Comparison of ENCODE assay signal across 18 cellular contexts in genomic region chr17:78344666-78345065, GRCh38. TPM values are rescaled to one million over a fixed set of nuclear protein-coding genes. Genes with fewer than 3 reads are reported as not detected.
DNase-seq lines count a peak whose midpoint lies in the region; ATAC-seq and TF ChIP-seq lines count a peak whose summit lies in the region.
"Had no signal": no experiment of that assay in that cellular context is flagged by ENCODE, and none has a peak within 500 bp of the region (broad histone marks: within the 10 kb centered on the region; RNA-seq: fewer than 3 reads in every experiment).

No MANE protein-coding gene starts in this region.

- POLR2A ChIA-PET in IMR-90 (lab: Charles Lee; ENCODE audit: unreplicated experiment), result no interaction called here

- peak overlapping the region; percentile 60; the same call in 1 of the 2 replicates for H4K91ac ChIP-seq in IMR-90 (ENCODE audit: insufficient read depth, low read depth, low read length)

- no peak overlapping the region for H3K9ac ChIP-seq in IMR-90 (ENCODE audit: low read depth, low read length)
- H3K9ac ChIP-seq: KMS-11 had no signal

- H2BK5ac ChIP-seq in IMR-90 (ENCODE audit: low read depth, low read length, poor library complexity, severe bottlenecking), result no peak overlapping the region

- H3K9me3 ChIP-seq in IMR-90 (ENCODE audit: control insufficient read depth, insufficient read depth, low read length) (no peaks in the 10 kb centered on the region), psoas muscle (no peaks in the 10 kb centered on the region)

- DNase-seq in activated T-cell treated with anti-CD3 and anti-CD28 coated beads, Interleukin-2, amount 50 U/mL, for 24 hours, result no peak
- no peak for DNase-seq in activated T-cell treated with anti-CD3 and anti-CD28 coated beads, Interleukin-2, amount 50 U/mL, for 4 hours
- DNase-seq in IMR-90 (no peak), psoas muscle (no peak), cerebellum (ENCODE audit: low spot score) (no peak)
- DNase-seq in effector memory CD8-positive, alpha-beta T cell, result no peak
- DNase-seq: COR-L47, left ventricle myocardium superior, NCI-H1092, NCI-H2171, retina, RPMI8226 had no signal

- H3K36me3 Mint-ChIP-seq in activated T-cell treated with anti-CD3 and anti-CD28 coated beads, Interleukin-2, amount 50 U/mL, for 24 hours (ENCODE audit: low read depth), result no peaks in the 10 kb centered on the region
- no peaks in the 10 kb centered on the region for H3K36me3 Mint-ChIP-seq in activated T-cell treated with anti-CD3 and anti-CD28 coated beads, Interleukin-2, amount 50 U/mL, for 4 hours (ENCODE audit: insufficient read depth)
- peaks cover 18% of the 10 kb centered on the region for H3K36me3 Mint-ChIP-seq in effector memory CD8-positive, alpha-beta T cell (ENCODE audit: insufficient read depth)
- H3K36me3 Mint-ChIP-seq: WTC11 had no signal

- no peak for TF ChIP-seq CTCF in IMR-90 (conservative IDR thresholded peaks at IDR 0.05; ENCODE audit: low read depth, low read length)
- TF ChIP-seq CTCF in psoas muscle (IDR thresholded peaks at IDR 0.05), result no peak

- H4K20me1 ChIP-seq in IMR-90 (ENCODE audit: insufficient read depth, low read length), result no peaks in the 10 kb centered on the region; the same call in 1 of the 2 replicates

- peaks cover 25% of the 10 kb centered on the region for H3K4me1 ChIP-seq in IMR-90 (ENCODE audit: control insufficient read depth, insufficient read depth, low read length)
- H3K4me1 ChIP-seq in psoas muscle, result peaks cover 63% of the 10 kb centered on the region

- 100% methylated on average over 6 of the region's 10 CpGs; no CpG with 5 or more reads in 1 of the 2 experiments for WGBS in IMR-90 (ENCODE audit: extremely low coverage in 2 of 2, insufficient read length in 1 of 2), 2 experiments
- 32 to 60% (median 39%) methylated on average over 10 of the region's 10 CpGs for WGBS in psoas muscle, 3 donors

- dilution Hi-C loops in IMR-90 (cut with HindIII; ENCODE audit: low sequenced_read_pairs, unreplicated experiment), result no loop called here

- no peak overlapping the region for H4K8ac ChIP-seq in IMR-90 (ENCODE audit: low read depth in 2 of 2, low read length in 2 of 2)

- H3K9me1 ChIP-seq in IMR-90 (ENCODE audit: insufficient read depth, low read length), result peaks cover 24% of the 10 kb centered on the region

- H3K56ac ChIP-seq in IMR-90 (ENCODE audit: extremely low read depth, insufficient read depth, low read length), result no peak overlapping the region

- CTCF ChIA-PET in IMR-90 (lab: Yijun Ruan, JAX), result interaction anchor here (0.8 kb wide), 1 partner anchor 9 kb away, joined by 3 read pairs; no protein-coding TSS in a partner anchor

- no peak for TF ChIP-seq POLR2A in IMR-90 (IDR thresholded peaks at IDR 0.05; ENCODE audit: low read depth, low read length)

- no peaks in the 10 kb centered on the region for H3K9me3 Mint-ChIP-seq in activated T-cell treated with anti-CD3 and anti-CD28 coated beads, Interleukin-2, amount 50 U/mL, for 24 hours
- no peaks in the 10 kb centered on the region for H3K9me3 Mint-ChIP-seq in activated T-cell treated with anti-CD3 and anti-CD28 coated beads, Interleukin-2, amount 50 U/mL, for 4 hours
- H3K9me3 Mint-ChIP-seq in effector memory CD8-positive, alpha-beta T cell, result no peaks in the 10 kb centered on the region
- H3K9me3 Mint-ChIP-seq: neural crest cell, WTC11 had no signal

- no TSS peak for BruUV-seq in IMR-90 (replicated peaks; lab: Mats Ljungman, UMichigan)

- no peak for TF ChIP-seq RAD21 in IMR-90 (IDR thresholded peaks at IDR 0.05; ENCODE audit: low read length)

- no peaks in the 10 kb centered on the region for H3K36me3 ChIP-seq in IMR-90 (ENCODE audit: control insufficient read depth, insufficient read depth, low read length)
- no peaks in the 10 kb centered on the region for H3K36me3 ChIP-seq in psoas muscle (ENCODE audit: insufficient read depth in 1 of 2, low read depth in 1 of 2)
- H3K36me3 ChIP-seq: cardiac muscle cell had no signal

- no peaks in the 10 kb centered on the region for H3K27me3 ChIP-seq in IMR-90 (ENCODE audit: control insufficient read depth, insufficient read depth, low read length)
- H3K27me3 ChIP-seq in psoas muscle (ENCODE audit: insufficient read depth in 3 of 3, low read length in 2 of 3), result no peaks in the 10 kb centered on the region
- H3K27me3 ChIP-seq: cardiac muscle cell had no signal

- H3K27me3 Mint-ChIP-seq in activated T-cell treated with anti-CD3 and anti-CD28 coated beads, Interleukin-2, amount 50 U/mL, for 24 hours, result no peaks in the 10 kb centered on the region
- no peaks in the 10 kb centered on the region for H3K27me3 Mint-ChIP-seq in activated T-cell treated with anti-CD3 and anti-CD28 coated beads, Interleukin-2, amount 50 U/mL, for 4 hours (ENCODE audit: low read depth)
- no peaks in the 10 kb centered on the region for H3K27me3 Mint-ChIP-seq in effector memory CD8-positive, alpha-beta T cell

- intact Hi-C loops in IMR-90 (cut with micrococcal nuclease) (no loop called here), psoas muscle (cut with DNase I) (no loop called here)

- in situ Hi-C loops in IMR-90 (cut with MboI; ENCODE audit: low sequenced_read_pairs), result no loop called here

- H3K4me3 ChIP-seq in IMR-90 (ENCODE audit: insufficient read depth, low read depth, low read length), result no peak overlapping the region
- no peak overlapping the region for H3K4me3 ChIP-seq in psoas muscle
- H3K4me3 ChIP-seq: cardiac muscle cell had no signal

- ATAC-seq in activated T-cell treated with anti-CD3 and anti-CD28 coated beads, Interleukin-2, amount 50 U/mL, for 4 hours, result no peak
- ATAC-seq in IMR-90 (ENCODE audit: low read depth) (no peak), psoas muscle (no peak), GM18868 (IDR thresholded peaks at IDR 0.05; ENCODE audit: unreplicated experiment) (no peak), HG03039 (IDR thresholded peaks at IDR 0.05; ENCODE audit: unreplicated experiment) (no peak)
- ATAC-seq in effector memory CD8-positive, alpha-beta T cell (replicated peaks), result no peak
- ATAC-seq: left ventricle myocardium superior, WTC11 had no signal

- H3K79me1 ChIP-seq in IMR-90 (ENCODE audit: low read depth in 1 of 2, low read length in 2 of 2), result peaks cover 0 to 13% of the 10 kb centered on the region in 2 experiments; a peak in 1 of 4 replicates

- H3K14ac ChIP-seq in IMR-90 (replicated peaks; ENCODE audit: low read depth, low read length), result no peak overlapping the region

- peak overlapping the region; percentile 78 for H3K4ac ChIP-seq in IMR-90 (ENCODE audit: low read depth, low read length)

- H2BK20ac ChIP-seq in IMR-90 (ENCODE audit: low read depth, low read length), result peak overlapping the region; percentile 49

- H2AK5ac ChIP-seq in IMR-90 (ENCODE audit: low read depth, low read length), result peak overlapping the region; percentile 94

- peak overlapping the region; percentile 52; the same call in 1 of the 2 replicates for H2BK120ac ChIP-seq in IMR-90 (ENCODE audit: low read depth, low read length)

- peak overlapping the region; percentile 16 for H2AFZ ChIP-seq in IMR-90 (replicated peaks; ENCODE audit: low read length, poor library complexity)

- H3K27ac ChIP-seq in IMR-90 (ENCODE audit: insufficient read depth, low read length) (peak overlapping the region; percentile 26; the same call in 1 of the 2 replicates), psoas muscle (peak overlapping the region; percentile 98)
- H3K27ac ChIP-seq: cardiac muscle cell, KMS-11 had no signal

- peak overlapping the region; percentile 59 for H2AK9ac ChIP-seq in IMR-90 (replicated peaks; ENCODE audit: low read depth, low read length, poor library complexity)

- no peak overlapping the region for H3K23ac ChIP-seq in IMR-90 (ENCODE audit: low read depth, low read length)

- H3K18ac ChIP-seq in IMR-90 (ENCODE audit: low read depth, low read length), result no peak overlapping the region

- no peak overlapping the region for H3K4me3 Mint-ChIP-seq in activated T-cell treated with anti-CD3 and anti-CD28 coated beads, Interleukin-2, amount 50 U/mL, for 24 hours
- H3K4me3 Mint-ChIP-seq in activated T-cell treated with anti-CD3 and anti-CD28 coated beads, Interleukin-2, amount 50 U/mL, for 4 hours, result no peak overlapping the region
- H3K4me3 Mint-ChIP-seq in effector memory CD8-positive, alpha-beta T cell, result peak overlapping the region; percentile 75 to 83
- H3K4me3 Mint-ChIP-seq: neural crest cell, WTC11 had no signal

- H3K4me2 ChIP-seq in IMR-90 (ENCODE audit: low read depth, low read length), result no peak overlapping the region
- H3K4me2 ChIP-seq: KMS-11 had no signal

- H3K27ac Mint-ChIP-seq in activated T-cell treated with anti-CD3 and anti-CD28 coated beads, Interleukin-2, amount 50 U/mL, for 24 hours, result peak overlapping the region; percentile 48
- peak overlapping the region in 1 of 2 donors; percentile 44 for H3K27ac Mint-ChIP-seq in effector memory CD8-positive, alpha-beta T cell
- H3K27ac Mint-ChIP-seq: WTC11 had no signal

- no peak overlapping the region for H4K5ac ChIP-seq in IMR-90 (ENCODE audit: low read depth, low read length)

- H2BK15ac ChIP-seq in IMR-90 (ENCODE audit: low read depth, low read length), result peak overlapping the region; percentile 34; the same call in 1 of the 3 replicates

- peaks cover 76% of the 10 kb centered on the region for H3K4me1 Mint-ChIP-seq in activated T-cell treated with anti-CD3 and anti-CD28 coated beads, Interleukin-2, amount 50 U/mL, for 24 hours (ENCODE audit: low read depth)
- H3K4me1 Mint-ChIP-seq in activated T-cell treated with anti-CD3 and anti-CD28 coated beads, Interleukin-2, amount 50 U/mL, for 4 hours (ENCODE audit: low read depth), result peaks cover 73% of the 10 kb centered on the region
- H3K4me1 Mint-ChIP-seq in effector memory CD8-positive, alpha-beta T cell (ENCODE audit: low read depth in 2 of 2), result peaks cover 57 to 59% of the 10 kb centered on the region in 2 donors

RNA-seq across cellular contexts. Expression of gene SOCS3, which starts 15.2 kb away (rescaled TPM):
- total RNA-seq in activated T-cell treated with anti-CD3 and anti-CD28 coated beads, Interleukin-2, amount 50 U/mL, for 4 hours, result 100 to 1,000 TPM; 118 to 143 (median 136) TPM
- total RNA-seq in IMR-90 (2012; rRNA removed) (19.7 and 19.9 TPM in 2 replicates), psoas muscle (10 to 100 TPM in 3 of 4 donors, 1 to 10 TPM in 1; 8.5 to 43.5 (median 23.6) TPM), cerebellum (10.7 TPM)
- polyA plus RNA-seq in IMR-90 (2012; rRNA removed) (18.3 and 19.2 TPM in 2 replicates), psoas muscle (10 to 100 TPM in 1 of 3 donors, 1 to 10 TPM in 2; 5.3 to 24.4 (median 7.5) TPM)
- 29.0 and 102 TPM in 2 replicates for polyA plus RNA-seq in IMR-90 (2012; cell fraction: cytosol; rRNA removed)
- polyA plus RNA-seq in IMR-90 (2012; cell fraction: nucleus; rRNA removed; ENCODE audit: low replicate concordance), result 163 and 202 TPM in 2 replicates

RNA-seq across cellular contexts. Expression of gene PGS1, which starts 33.8 kb away (rescaled TPM):
- 10 to 100 TPM; 47.4 to 51.7 (median 47.5) TPM for total RNA-seq in activated T-cell treated with anti-CD3 and anti-CD28 coated beads, Interleukin-2, amount 50 U/mL, for 4 hours
- total RNA-seq in IMR-90 (2012; rRNA removed) (14.4 and 18.5 TPM in 2 replicates), psoas muscle (10 to 100 TPM; 15.0 to 24.2 (median 20.3) TPM), cerebellum (41.8 TPM)
- polyA plus RNA-seq in IMR-90 (2012; rRNA removed) (35.5 and 43.2 TPM in 2 replicates), psoas muscle (10 to 100 TPM; 10.2 to 16.3 (median 15.5) TPM)
- 26.3 and 45.8 TPM in 2 replicates for polyA plus RNA-seq in IMR-90 (2012; cell fraction: cytosol; rRNA removed)
- polyA plus RNA-seq in IMR-90 (2012; cell fraction: nucleus; rRNA removed; ENCODE audit: low replicate concordance), result 189 and 191 TPM in 2 replicates

Comparison
In these comparisons a context has a peak if more than half of its experiments do, and no peak if none do; other contexts are left out.
1. H3K4me3 Mint-ChIP-seq: peak in effector memory CD8-positive, alpha-beta T cell (2 of 2); none in activated T-cell treated with anti-CD3 and anti-CD28 coated beads, Interleukin-2, amount 50 U/mL, for 24 hours (single experiment) and activated T-cell treated with anti-CD3 and anti-CD28 coated beads, Interleukin-2, amount 50 U/mL, for 4 hours (single experiment).